Comparison of ENCODE assay signal across 7 cellular contexts in genomic region chr12:8692573-8692972, GRCh38. TPM values are rescaled to one million over a fixed set of nuclear protein-coding genes. Genes with fewer than 3 reads are reported as not detected.
A peak's percentile ranks its signal among the peaks of the same experiment; 100 is the strongest.
DNase-seq lines count a peak whose midpoint lies in the region; ATAC-seq and TF ChIP-seq lines count a peak whose summit lies in the region.

No MANE protein-coding gene starts in this region.

- intact Hi-C loops in left ventricle myocardium superior (cut with micrococcal nuclease): no loop called here
- intact Hi-C loops in activated CD4-positive, alpha-beta T cell treated with anti-CD3 and anti-CD28 coated beads, Interleukin-2, amount 10 ng/mL, durations not matched to agents 24 days and 14 days (cut with micrococcal nuclease): no loop called here

- H3K79me2 ChIP-seq in Karpas-422 (ENCODE audit: low read length) (no peaks in the 10 kb centered on the region), SU-DHL-6 (ENCODE audit: insufficient read depth, low read length) (no peaks in the 10 kb centered on the region)

- H3K4me3 ChIP-seq in Karpas-422 (ENCODE audit: low read length) (no peak overlapping the region), SU-DHL-6 (ENCODE audit: insufficient read depth, low read length, poor library complexity, severe bottlenecking) (no peak overlapping the region)

- H3K4me1 Mint-ChIP-seq in activated CD4-positive, alpha-beta T cell treated with anti-CD3 and anti-CD28 coated beads, Interleukin-2, amount 10 ng/mL, durations not matched to agents 24 days and 14 days: peaks cover 3% of the 10 kb centered on the region

- H3K9ac ChIP-seq in Karpas-422 (ENCODE audit: low read length) (no peak overlapping the region), SU-DHL-6 (ENCODE audit: low read length) (no peak overlapping the region)

- H3K4me1 ChIP-seq in Karpas-422 (ENCODE audit: low read length): peaks cover 15% of the 10 kb centered on the region

- no peak overlapping the region for H2AFZ ChIP-seq in Karpas-422 (ENCODE audit: low read length)
- H2AFZ ChIP-seq in SU-DHL-6 (ENCODE audit: low read depth, low read length, severe bottlenecking): peak overlapping the region; percentile 34

- no peak overlapping the region for H3K27ac Mint-ChIP-seq in activated CD4-positive, alpha-beta T cell treated with anti-CD3 and anti-CD28 coated beads, Interleukin-2, amount 10 ng/mL, durations not matched to agents 24 days and 14 days

- H3K27me3 Mint-ChIP-seq in activated CD4-positive, alpha-beta T cell treated with anti-CD3 and anti-CD28 coated beads, Interleukin-2, amount 10 ng/mL, durations not matched to agents 24 days and 14 days: peaks cover 47% of the 10 kb centered on the region

- peak; percentile 34 for ATAC-seq in left ventricle myocardium superior
- no peak for ATAC-seq in GM21381 (IDR thresholded peaks at IDR 0.05; ENCODE audit: unreplicated experiment)

- no peaks in the 10 kb centered on the region for H3K36me3 Mint-ChIP-seq in activated CD4-positive, alpha-beta T cell treated with anti-CD3 and anti-CD28 coated beads, Interleukin-2, amount 10 ng/mL, durations not matched to agents 24 days and 14 days (ENCODE audit: low read depth)

- H3K27ac ChIP-seq in Karpas-422 (ENCODE audit: low read length): no peak overlapping the region
- H3K27ac ChIP-seq in SU-DHL-6 (ENCODE audit: low read depth, low read length): no peak overlapping the region

- H3K9me3 Mint-ChIP-seq in activated CD4-positive, alpha-beta T cell treated with anti-CD3 and anti-CD28 coated beads, Interleukin-2, amount 10 ng/mL, durations not matched to agents 24 days and 14 days: no peaks in the 10 kb centered on the region

- no peaks in the 10 kb centered on the region for H3F3A ChIP-seq in SU-DHL-6 (ENCODE audit: insufficient read depth)

- H3K9me2 ChIP-seq in Karpas-422 (replicated peaks; ENCODE audit: insufficient read depth, low read length): no peaks in the 10 kb centered on the region
- no peaks in the 10 kb centered on the region for H3K9me2 ChIP-seq in SU-DHL-6 (replicated peaks; ENCODE audit: insufficient read depth, low read length)

- no peak overlapping the region for H3K4me2 ChIP-seq in Karpas-422 (ENCODE audit: low read depth, low read length, poor library complexity, severe bottlenecking)
- no peak overlapping the region for H3K4me2 ChIP-seq in SU-DHL-6 (ENCODE audit: low read depth, low read length, poor library complexity, severe bottlenecking)

- H3K36me3 ChIP-seq in Karpas-422 (ENCODE audit: insufficient read depth, low read length): no peaks in the 10 kb centered on the region
- no peaks in the 10 kb centered on the region for H3K36me3 ChIP-seq in SU-DHL-6 (ENCODE audit: low read length)

- H3K4me3 Mint-ChIP-seq in activated CD4-positive, alpha-beta T cell treated with anti-CD3 and anti-CD28 coated beads, Interleukin-2, amount 10 ng/mL, durations not matched to agents 24 days and 14 days: no peak overlapping the region

- H3K27me3 ChIP-seq in Karpas-422 (ENCODE audit: low read length) (no peaks in the 10 kb centered on the region), SU-DHL-6 (ENCODE audit: low read length) (no peaks in the 10 kb centered on the region)

- no peak for TF ChIP-seq CTCF in SU-DHL-6 (IDR thresholded peaks at IDR 0.05; ENCODE audit: insufficient read depth, low read length, poor library complexity, severe bottlenecking)

- no peaks in the 10 kb centered on the region for H4K20me1 ChIP-seq in Karpas-422 (ENCODE audit: insufficient read depth, low read depth, low read length)
- no peaks in the 10 kb centered on the region for H4K20me1 ChIP-seq in SU-DHL-6 (ENCODE audit: low read depth, low read length)

- peak; percentile 45 for DNase-seq in Karpas-422
- DNase-seq in left ventricle myocardium superior: no peak
- DNase-seq in retina: peak; percentile 71
- no peak for DNase-seq in NCI-H1694 (lab: John Stamatoyannopoulos, UW)
- no peak for DNase-seq in activated CD4-positive, alpha-beta T cell treated with anti-CD3 and anti-CD28 coated beads, Interleukin-2, amount 10 ng/mL, durations not matched to agents 24 days and 14 days

- H3K9me3 ChIP-seq in Karpas-422 (ENCODE audit: low read length): no peaks in the 10 kb centered on the region
- no peaks in the 10 kb centered on the region for H3K9me3 ChIP-seq in SU-DHL-6 (ENCODE audit: insufficient read depth, low read length)

RNA-seq across cellular contexts. Expression of gene RIMKLB, which starts 5.2 kb away (rescaled TPM):
- 0.89 and 0.90 TPM in 2 replicates for total RNA-seq in Karpas-422 (2014; rRNA removed; shearing (Covaris generic); ENCODE audit: low replicate concordance)
- 9.7 TPM for total RNA-seq in left ventricle myocardium superior
- total RNA-seq in activated CD4-positive, alpha-beta T cell treated with anti-CD3 and anti-CD28 coated beads, Interleukin-2, amount 10 ng/mL, durations not matched to agents 24 days and 14 days: 0.68 and 0.88 TPM in 2 replicates

RNA-seq across cellular contexts. Expression of gene MFAP5, which starts 29.9 kb away (rescaled TPM):
- not detected in 2 replicates for total RNA-seq in Karpas-422 (2014; rRNA removed; shearing (Covaris generic); ENCODE audit: low replicate concordance)
- total RNA-seq in left ventricle myocardium superior: 29.1 TPM
- total RNA-seq in activated CD4-positive, alpha-beta T cell treated with anti-CD3 and anti-CD28 coated beads, Interleukin-2, amount 10 ng/mL, durations not matched to agents 24 days and 14 days: not detected in 2 replicates

Comparison
In these comparisons a context has a peak if more than half of its experiments do, and no peak if none do; other contexts are left out.
1. DNase-seq: peak in Karpas-422 (single experiment) and retina (single experiment); none in left ventricle myocardium superior (single experiment), NCI-H1694 (single experiment) and activated CD4-positive, alpha-beta T cell treated with anti-CD3 and anti-CD28 coated beads, Interleukin-2, amount 10 ng/mL, durations not matched to agents 24 days and 14 days (single experiment).
2. RNA of gene MFAP5, which starts 29.9 kb away (total RNA-seq): 29.1 TPM in left ventricle myocardium superior (single experiment); not detected in Karpas-422 and not detected in activated CD4-positive, alpha-beta T cell treated with anti-CD3 and anti-CD28 coated beads, Interleukin-2, amount 10 ng/mL, durations not matched to agents 24 days and 14 days; every median in the first group is over 10 times any median in the second.